Comparison of ENCODE assay signal across 11 cellular contexts in genomic region chr3:190053919-190054672, GRCh38.
A peak's percentile ranks its signal among the peaks of the same experiment; 100 is the strongest.
DNase-seq lines count a peak whose midpoint lies in the region; ATAC-seq, FAIRE-seq and TF ChIP-seq lines count a peak whose summit lies in the region.
"Had no signal": no experiment of that assay in that cellular context is flagged by ENCODE, and none has a peak within 500 bp of the region (broad histone marks: within the 10 kb centered on the region; RNA-seq: fewer than 3 reads in every experiment).

No MANE protein-coding gene starts in this region.

- no peak overlapping the region for H3K4me3 ChIP-seq in endodermal cell (ENCODE audit: low read length)
- H3K4me3 ChIP-seq: heart left ventricle had no signal

- H3K9me3 Mint-ChIP-seq in endodermal cell (no peaks in the 10 kb centered on the region), osteocyte (ENCODE audit: unreplicated experiment) (no peaks in the 10 kb centered on the region)

- FAIRE-seq in RCC 7860 (lab: Jason Lieb, UNC): peak; percentile 78

- peaks cover 23% of the 10 kb centered on the region for H3K4me1 Mint-ChIP-seq in endodermal cell
- H3K4me1 Mint-ChIP-seq in osteocyte (ENCODE audit: unreplicated experiment): peaks cover 85% of the 10 kb centered on the region

- peak; percentile 36 for TF ChIP-seq CTCF in endodermal cell (conservative IDR thresholded peaks at IDR 0.05)
- no peak for TF ChIP-seq CTCF in osteocyte (IDR thresholded peaks at IDR 0.05)

- peaks cover 57% of the 10 kb centered on the region for H3K36me3 ChIP-seq in endodermal cell (ENCODE audit: control insufficient read depth, insufficient read depth, low read length)
- H3K36me3 ChIP-seq: heart left ventricle had no signal

- DNase-seq in GM04504 (ENCODE audit: low read depth): peak; percentile 42
- DNase-seq in RCC 7860 (ENCODE audit: low spot score): peak; percentile 90
- DNase-seq in endodermal cell: no peak
- DNase-seq in osteocyte (ENCODE audit: extremely low spot score, unreplicated experiment): no peak
- DNase-seq in medulla oblongata (ENCODE audit: extremely low spot score): no peak
- DNase-seq: DMS79, NCI-H748 treated with DMSO at 0.1 percent for 48 hours had no signal

- no peaks in the 10 kb centered on the region for H3K4me1 ChIP-seq in endodermal cell (ENCODE audit: control insufficient read depth, insufficient read depth, low read length)

- no peak overlapping the region for H3K27ac ChIP-seq in endodermal cell (ENCODE audit: low read depth, low read length)

- H3K4me3 Mint-ChIP-seq in endodermal cell: no peak overlapping the region
- H3K4me3 Mint-ChIP-seq in osteocyte (ENCODE audit: unreplicated experiment): no peak overlapping the region

- ATAC-seq in HG02973 (IDR thresholded peaks at IDR 0.05; ENCODE audit: unreplicated experiment): no peak
- no peak for ATAC-seq in HG02938 (IDR thresholded peaks at IDR 0.05; ENCODE audit: unreplicated experiment)
- ATAC-seq in GM21717 (IDR thresholded peaks at IDR 0.05; ENCODE audit: unreplicated experiment): no peak

- no peak overlapping the region for H3K9ac ChIP-seq in endodermal cell (ENCODE audit: extremely low read depth, low read length, poor library complexity, severe bottlenecking)

- H3K27ac Mint-ChIP-seq in endodermal cell (peak overlapping the region; percentile 40), osteocyte (ENCODE audit: unreplicated experiment) (peak overlapping the region; percentile 87)

- H3K27me3 ChIP-seq in endodermal cell (ENCODE audit: control insufficient read depth, insufficient read depth, low read length, poor library complexity, severe bottlenecking): no peaks in the 10 kb centered on the region
- H3K27me3 ChIP-seq: heart left ventricle had no signal

- no peaks in the 10 kb centered on the region for H3K9me3 ChIP-seq in endodermal cell (ENCODE audit: control insufficient read depth, low read length)
- H3K9me3 ChIP-seq: heart left ventricle had no signal

- 76 to 82% methylated on average over 3 to 4 of the region's 4 CpGs for WGBS in endodermal cell (ENCODE audit: insufficient coverage in 1 of 2, insufficient read length in 1 of 2), 2 experiments

- no peaks in the 10 kb centered on the region for H3K27me3 Mint-ChIP-seq in endodermal cell (ENCODE audit: insufficient read depth)
- no peaks in the 10 kb centered on the region for H3K27me3 Mint-ChIP-seq in osteocyte (ENCODE audit: unreplicated experiment)

- H3K36me3 Mint-ChIP-seq in endodermal cell (ENCODE audit: low read depth): no peaks in the 10 kb centered on the region
- no peaks in the 10 kb centered on the region for H3K36me3 Mint-ChIP-seq in osteocyte (ENCODE audit: unreplicated experiment)

Comparison
In these comparisons a context has a peak if more than half of its experiments do, and no peak if none do; other contexts are left out.
1. DNase-seq: peak in GM04504 (single experiment) and RCC 7860 (single experiment); none in endodermal cell (single experiment), osteocyte (single experiment) and medulla oblongata (single experiment).